In the genomic region with DNA sequence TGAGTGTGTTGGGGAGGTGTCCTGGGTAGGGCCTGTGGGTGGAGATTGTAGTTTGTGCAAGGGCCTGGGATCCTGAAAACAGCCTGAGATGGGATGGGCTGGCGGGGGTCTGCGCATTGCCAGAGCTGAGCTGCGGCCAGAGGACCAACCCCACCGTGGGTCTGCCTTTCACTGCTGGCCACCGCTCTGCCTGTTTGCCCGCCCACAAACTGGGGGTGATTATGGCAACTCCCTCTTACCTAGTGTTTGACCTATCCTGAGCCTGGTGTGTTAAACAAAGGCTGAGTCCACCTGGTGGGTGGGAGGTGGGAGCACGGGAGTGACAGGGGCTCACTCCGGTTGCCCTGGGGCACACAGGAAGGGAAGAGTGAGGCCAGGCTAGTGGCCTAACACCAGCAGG, we compare ENCODE assay signal across 13 cellular contexts. TPM values are rescaled to one million over a fixed set of nuclear protein-coding genes. Genes with fewer than 3 reads are reported as not detected.
DNase-seq lines count a peak whose midpoint lies in the region; ATAC-seq and TF ChIP-seq lines count a peak whose summit lies in the region.
"Had no signal": no experiment of that assay in that cellular context is flagged by ENCODE, and none has a peak within 500 bp of the region (broad histone marks: within the 10 kb centered on the region; RNA-seq: fewer than 3 reads in every experiment).

No MANE protein-coding gene starts in this region.

- no peak overlapping the region for H3K4me3 ChIP-seq in WERI-Rb-1 (ENCODE audit: low read depth, low read length)
- no peak overlapping the region for H3K4me3 ChIP-seq in mesendoderm (ENCODE audit: low read length)
- H3K4me3 ChIP-seq: vagina had no signal

- no peak overlapping the region for H2AK5ac ChIP-seq in mesendoderm (ENCODE audit: low read length)

- no peak overlapping the region for H3K4me2 ChIP-seq in mesendoderm (ENCODE audit: low read length)

- no peak overlapping the region for H4K8ac ChIP-seq in mesendoderm (ENCODE audit: low read depth, low read length)

- no peak for DNase-seq in activated naive CD4-positive, alpha-beta T cell treated with anti-CD3 and anti-CD28 coated beads for 36 hours
- DNase-seq in WERI-Rb-1 (peak; percentile 7), mesendoderm (peak; percentile 67), type B pancreatic cell (ENCODE audit: extremely low spot score, unreplicated experiment) (peak; percentile 49), T-helper 1 cell (no peak)
- DNase-seq: activated CD8-positive, alpha-beta memory T cell treated with anti-CD3 and anti-CD28 coated beads, Interleukin-2, amount 50 U/mL, for 4 hours; activated naive CD8-positive, alpha-beta T cell treated with anti-CD3 and anti-CD28 coated beads, Interleukin-2, amount 50 U/mL, for 24 hours; stimulated activated CD4-positive, alpha-beta T cell treated with anti-CD3 and anti-CD28 coated beads, Interleukin-2, amount 100 ng/mL, for 48 hours had no signal

- no peak overlapping the region for H3K4ac ChIP-seq in mesendoderm (ENCODE audit: low read depth, low read length)

- no peak overlapping the region for H3K23ac ChIP-seq in mesendoderm (ENCODE audit: low read length)

- H3K27ac ChIP-seq in WERI-Rb-1 (no peak overlapping the region), mesendoderm (ENCODE audit: low read depth, low read length) (no peak overlapping the region)
- H3K27ac ChIP-seq: vagina had no signal

- intact Hi-C loops in activated naive CD4-positive, alpha-beta T cell treated with anti-CD3 and anti-CD28 coated beads for 36 hours (cut with micrococcal nuclease) = no loop called here

- H3K9ac ChIP-seq in mesendoderm (ENCODE audit: low read length) = no peak overlapping the region

- CTCF ChIA-PET in activated naive CD4-positive, alpha-beta T cell treated with anti-CD3 and anti-CD28 coated beads for 36 hours (lab: Charles Lee) = interaction anchor here (1.8 kb wide), 1 partner anchor 13 kb away, joined by 9 read pairs; no protein-coding TSS in a partner anchor

- H3K79me1 ChIP-seq in mesendoderm (ENCODE audit: low read length) = no peaks in the 10 kb centered on the region

- no CpG with 5 or more reads among the region's 8 CpGs for WGBS in mesendoderm (ENCODE audit: extremely low coverage, insufficient coverage, low lambda C conversion rate)

- H3K4me1 ChIP-seq in mesendoderm (ENCODE audit: control insufficient read depth, low read depth, low read length) = no peaks in the 10 kb centered on the region
- H3K4me1 ChIP-seq: vagina had no signal

- no peak for ATAC-seq in GM19467 (IDR thresholded peaks at IDR 0.05; ENCODE audit: unreplicated experiment)
- no peak for ATAC-seq in HG03097 (IDR thresholded peaks at IDR 0.05; ENCODE audit: low FRiP score, unreplicated experiment)
- ATAC-seq: activated naive CD8-positive, alpha-beta T cell treated with anti-CD3 and anti-CD28 coated beads, Interleukin-2, amount 50 U/mL, for 24 hours; stimulated activated effector memory CD8-positive, alpha-beta T cell treated with anti-CD3 and anti-CD28 coated beads, Interleukin-12 subunit alpha, Interleukin-12 subunit beta, amount 100 ng/mL, for 72 hours had no signal

- no peak overlapping the region for H3K4me3 Mint-ChIP-seq in activated naive CD4-positive, alpha-beta T cell treated with anti-CD3 and anti-CD28 coated beads, Interleukin-2, amount 50 U/mL, for 24 hours
- H3K4me3 Mint-ChIP-seq in activated naive CD4-positive, alpha-beta T cell treated with anti-CD3 and anti-CD28 coated beads for 36 hours = no peak overlapping the region
- H3K4me3 Mint-ChIP-seq in type B pancreatic cell = no peak overlapping the region
- H3K4me3 Mint-ChIP-seq: activated naive CD8-positive, alpha-beta T cell treated with anti-CD3 and anti-CD28 coated beads, Interleukin-2, amount 50 U/mL, for 24 hours; stimulated activated effector memory CD8-positive, alpha-beta T cell treated with anti-CD3 and anti-CD28 coated beads, Interleukin-12 subunit alpha, Interleukin-12 subunit beta, amount 100 ng/mL, for 72 hours had no signal

- H3K9me3 Mint-ChIP-seq in activated naive CD4-positive, alpha-beta T cell treated with anti-CD3 and anti-CD28 coated beads, Interleukin-2, amount 50 U/mL, for 24 hours = no peaks in the 10 kb centered on the region
- no peaks in the 10 kb centered on the region for H3K9me3 Mint-ChIP-seq in activated naive CD4-positive, alpha-beta T cell treated with anti-CD3 and anti-CD28 coated beads for 36 hours
- no peaks in the 10 kb centered on the region for H3K9me3 Mint-ChIP-seq in type B pancreatic cell
- H3K9me3 Mint-ChIP-seq: activated naive CD8-positive, alpha-beta T cell treated with anti-CD3 and anti-CD28 coated beads, Interleukin-2, amount 50 U/mL, for 24 hours; stimulated activated effector memory CD8-positive, alpha-beta T cell treated with anti-CD3 and anti-CD28 coated beads, Interleukin-12 subunit alpha, Interleukin-12 subunit beta, amount 100 ng/mL, for 72 hours had no signal

- H3K79me2 ChIP-seq in mesendoderm (ENCODE audit: control insufficient read depth, insufficient read depth, low read length) = no peaks in the 10 kb centered on the region

- peak overlapping the region; percentile 72 for H3K27ac Mint-ChIP-seq in activated naive CD4-positive, alpha-beta T cell treated with anti-CD3 and anti-CD28 coated beads, Interleukin-2, amount 50 U/mL, for 24 hours
- H3K27ac Mint-ChIP-seq in activated naive CD4-positive, alpha-beta T cell treated with anti-CD3 and anti-CD28 coated beads for 36 hours = no peak overlapping the region
- H3K27ac Mint-ChIP-seq in type B pancreatic cell = no peak overlapping the region
- H3K27ac Mint-ChIP-seq: activated naive CD8-positive, alpha-beta T cell treated with anti-CD3 and anti-CD28 coated beads, Interleukin-2, amount 50 U/mL, for 24 hours; stimulated activated effector memory CD8-positive, alpha-beta T cell treated with anti-CD3 and anti-CD28 coated beads, Interleukin-12 subunit alpha, Interleukin-12 subunit beta, amount 100 ng/mL, for 72 hours had no signal

- H3K18ac ChIP-seq in mesendoderm (ENCODE audit: low read length) = no peak overlapping the region

- H2BK5ac ChIP-seq in mesendoderm (ENCODE audit: low read length) = no peak overlapping the region

- H3K9me3 ChIP-seq in WERI-Rb-1 (ENCODE audit: severe bottlenecking) = no peaks in the 10 kb centered on the region
- H3K9me3 ChIP-seq: vagina had no signal

- no peaks in the 10 kb centered on the region for H3K36me3 Mint-ChIP-seq in activated naive CD4-positive, alpha-beta T cell treated with anti-CD3 and anti-CD28 coated beads, Interleukin-2, amount 50 U/mL, for 24 hours
- H3K36me3 Mint-ChIP-seq in activated naive CD4-positive, alpha-beta T cell treated with anti-CD3 and anti-CD28 coated beads for 36 hours (ENCODE audit: low read depth) = no peaks in the 10 kb centered on the region
- no peaks in the 10 kb centered on the region for H3K36me3 Mint-ChIP-seq in type B pancreatic cell
- H3K36me3 Mint-ChIP-seq: stimulated activated effector memory CD8-positive, alpha-beta T cell treated with anti-CD3 and anti-CD28 coated beads, Interleukin-12 subunit alpha, Interleukin-12 subunit beta, amount 100 ng/mL, for 72 hours had no signal

- H3K27me3 Mint-ChIP-seq in activated naive CD4-positive, alpha-beta T cell treated with anti-CD3 and anti-CD28 coated beads, Interleukin-2, amount 50 U/mL, for 24 hours = no peaks in the 10 kb centered on the region
- H3K27me3 Mint-ChIP-seq in activated naive CD4-positive, alpha-beta T cell treated with anti-CD3 and anti-CD28 coated beads for 36 hours (ENCODE audit: low read depth) = no peaks in the 10 kb centered on the region
- H3K27me3 Mint-ChIP-seq in type B pancreatic cell = no peaks in the 10 kb centered on the region
- H3K27me3 Mint-ChIP-seq: activated naive CD8-positive, alpha-beta T cell treated with anti-CD3 and anti-CD28 coated beads, Interleukin-2, amount 50 U/mL, for 24 hours had no signal

- no peak overlapping the region for H2BK15ac ChIP-seq in mesendoderm (replicated peaks; ENCODE audit: low read depth)

- no peaks in the 10 kb centered on the region for H3K36me3 ChIP-seq in WERI-Rb-1
- H3K36me3 ChIP-seq in mesendoderm (ENCODE audit: control insufficient read depth, insufficient read depth, low read length) = no peaks in the 10 kb centered on the region

- peaks cover 17% of the 10 kb centered on the region for H3K4me1 Mint-ChIP-seq in activated naive CD4-positive, alpha-beta T cell treated with anti-CD3 and anti-CD28 coated beads, Interleukin-2, amount 50 U/mL, for 24 hours
- peaks cover 12% of the 10 kb centered on the region for H3K4me1 Mint-ChIP-seq in activated naive CD4-positive, alpha-beta T cell treated with anti-CD3 and anti-CD28 coated beads for 36 hours (ENCODE audit: low read depth)
- H3K4me1 Mint-ChIP-seq in type B pancreatic cell (ENCODE audit: unreplicated experiment) = peaks cover 18% of the 10 kb centered on the region

- H2BK120ac ChIP-seq in mesendoderm (ENCODE audit: low read depth, low read length) = no peak overlapping the region

- TF ChIP-seq CTCF in WERI-Rb-1 (IDR thresholded peaks at IDR 0.05; ENCODE audit: low read depth, low read length) = no peak
- TF ChIP-seq CTCF in type B pancreatic cell (conservative IDR thresholded peaks at IDR 0.05) = no peak

- H3K27me3 ChIP-seq in WERI-Rb-1 (ENCODE audit: insufficient read depth, low read depth, severe bottlenecking) = no peaks in the 10 kb centered on the region
- no peaks in the 10 kb centered on the region for H3K27me3 ChIP-seq in mesendoderm (ENCODE audit: insufficient read depth, low read length, poor library complexity)
- H3K27me3 ChIP-seq: vagina had no signal

- H3K56ac ChIP-seq in mesendoderm (ENCODE audit: low read length) = no peak overlapping the region

- H4K5ac ChIP-seq in mesendoderm (ENCODE audit: low read length) = no peak overlapping the region

RNA-seq across cellular contexts. Expression of a gene that starts 9.8 kb away (rescaled TPM):
- 10 to 100 TPM; 10.6 to 13.5 TPM for total RNA-seq in activated naive CD4-positive, alpha-beta T cell treated with anti-CD3 and anti-CD28 coated beads for 36 hours
- 1.5 TPM for polyA plus RNA-seq in mesendoderm (2013, experiment 1 of 2)
- polyA plus RNA-seq in mesendoderm (2013, experiment 2 of 2) = 1.1 TPM
- total RNA-seq in type B pancreatic cell (ENCODE audit: low replicate concordance) = 11.6 and 17.8 TPM in 2 replicates

RNA-seq across cellular contexts. Expression of a gene that starts 53.6 kb away (rescaled TPM):
- 1 to 10 TPM in 1 of 2 experiments, under 1 TPM in 1; 0.98 to 1.1 TPM for total RNA-seq in activated naive CD4-positive, alpha-beta T cell treated with anti-CD3 and anti-CD28 coated beads for 36 hours
- 9.6 TPM for polyA plus RNA-seq in mesendoderm (2013, experiment 1 of 2)
- 10.3 TPM for polyA plus RNA-seq in mesendoderm (2013, experiment 2 of 2)
- total RNA-seq in type B pancreatic cell (ENCODE audit: low replicate concordance) = 24.8 and 48.9 TPM in 2 replicates

Comparison
In these comparisons a context has a peak if more than half of its experiments do, and no peak if none do; other contexts are left out.
1. DNase-seq: peak in WERI-Rb-1 (single experiment), mesendoderm (single experiment) and type B pancreatic cell (single experiment); none in activated naive CD4-positive, alpha-beta T cell treated with anti-CD3 and anti-CD28 coated beads for 36 hours (single experiment) and T-helper 1 cell (0 of 5).
2. RNA of a gene that starts 53.6 kb away (total RNA-seq): 24.8 to 48.9 TPM in type B pancreatic cell; 0.98 to 1.1 TPM in activated naive CD4-positive, alpha-beta T cell treated with anti-CD3 and anti-CD28 coated beads for 36 hours; every median in the first group is over 10 times any median in the second.